In genomic region chr3:136604961-136605360, GRCh38 we compare ENCODE assay signal across 24 cellular contexts.
A peak's percentile ranks its signal among the peaks of the same experiment; 100 is the strongest.
DNase-seq lines count a peak whose midpoint lies in the region; ATAC-seq and TF ChIP-seq lines count a peak whose summit lies in the region.
"Had no signal": no experiment of that assay in that cellular context is flagged by ENCODE, and none has a peak within 500 bp of the region (broad histone marks: within the 10 kb centered on the region; RNA-seq: fewer than 3 reads in every experiment).

No MANE protein-coding gene starts in this region.

- no peak overlapping the region for H3K4me3 ChIP-seq in epithelial cell of esophagus (ENCODE audit: low read length)
- H3K4me3 ChIP-seq: ascending aorta, esophagus squamous epithelium, pancreas, right atrium auricular region, SK-N-MC, thoracic aorta had no signal

- no peak for ATAC-seq in T-helper 17 cell
- ATAC-seq: activated CD4-positive, alpha-beta T cell treated with anti-CD3 and anti-CD28 coated beads for 36 hours; activated naive CD4-positive, alpha-beta T cell treated with anti-CD3 and anti-CD28 coated beads, Interleukin-2, amount 50 U/mL, for 72 hours; activated T-cell treated with anti-CD3 and anti-CD28 coated beads, Interleukin-2, amount 50 U/mL, for 4 hours; pancreas had no signal

- H3K9me3 Mint-ChIP-seq in HFFc6: no peaks in the 10 kb centered on the region
- H3K9me3 Mint-ChIP-seq in activated naive CD4-positive, alpha-beta T cell treated with anti-CD3 and anti-CD28 coated beads for 36 hours: no peaks in the 10 kb centered on the region
- H3K9me3 Mint-ChIP-seq: activated naive CD4-positive, alpha-beta T cell treated with anti-CD3 and anti-CD28 coated beads, Interleukin-2, amount 50 U/mL, for 72 hours; activated T-cell treated with anti-CD3 and anti-CD28 coated beads, Interleukin-2, amount 50 U/mL, for 4 hours; CD4-positive, alpha-beta memory T cell; nephron progenitor cell had no signal

- TF ChIP-seq CTCF in HFFc6 (IDR thresholded peaks at IDR 0.05) (no peak), epithelial cell of esophagus (IDR thresholded peaks at IDR 0.05; ENCODE audit: insufficient read depth, low read depth, low read length, missing control alignments) (no peak)

- no peak overlapping the region for H3K4me3 Mint-ChIP-seq in HFFc6
- H3K4me3 Mint-ChIP-seq in T-helper 17 cell: no peak overlapping the region
- H3K4me3 Mint-ChIP-seq in activated naive CD4-positive, alpha-beta T cell treated with anti-CD3 and anti-CD28 coated beads for 36 hours: no peak overlapping the region
- H3K4me3 Mint-ChIP-seq: activated CD4-positive, alpha-beta T cell treated with anti-CD3 and anti-CD28 coated beads for 36 hours; activated T-cell treated with anti-CD3 and anti-CD28 coated beads, Interleukin-2, amount 50 U/mL, for 4 hours; CD4-positive, alpha-beta memory T cell; nephron progenitor cell had no signal

- intact Hi-C loops in activated naive CD4-positive, alpha-beta T cell treated with anti-CD3 and anti-CD28 coated beads for 36 hours (cut with micrococcal nuclease): no loop called here

- peak overlapping the region; percentile 0; the same call in 1 of the 2 replicates for H3K27ac Mint-ChIP-seq in HFFc6
- peak overlapping the region; percentile 84 for H3K27ac Mint-ChIP-seq in T-helper 17 cell
- H3K27ac Mint-ChIP-seq in activated naive CD4-positive, alpha-beta T cell treated with anti-CD3 and anti-CD28 coated beads for 36 hours: no peak overlapping the region
- H3K27ac Mint-ChIP-seq: activated CD4-positive, alpha-beta T cell treated with anti-CD3 and anti-CD28 coated beads for 36 hours; activated naive CD4-positive, alpha-beta T cell treated with anti-CD3 and anti-CD28 coated beads, Interleukin-2, amount 50 U/mL, for 72 hours; nephron progenitor cell had no signal

- H3K4me1 Mint-ChIP-seq in HFFc6 (ENCODE audit: low read depth) (peaks cover 20% of the 10 kb centered on the region), T-helper 17 cell (peaks cover 6% of the 10 kb centered on the region)
- H3K4me1 Mint-ChIP-seq in activated naive CD4-positive, alpha-beta T cell treated with anti-CD3 and anti-CD28 coated beads for 36 hours (ENCODE audit: low read depth): peaks cover 3% of the 10 kb centered on the region
- H3K4me1 Mint-ChIP-seq: nephron progenitor cell had no signal

- H3K9me3 ChIP-seq in T-helper 17 cell (ENCODE audit: control insufficient read depth, low read length, poor library complexity, severe bottlenecking): no peaks in the 10 kb centered on the region
- H3K9me3 ChIP-seq: ascending aorta, esophagus squamous epithelium, pancreas, right atrium auricular region, thoracic aorta had no signal

- DNase-seq in HFFc6: no peak
- no peak for DNase-seq in T-helper 17 cell
- peak; percentile 6 for DNase-seq in epithelial cell of esophagus (ENCODE audit: low read depth)
- no peak for DNase-seq in activated naive CD4-positive, alpha-beta T cell treated with anti-CD3 and anti-CD28 coated beads for 36 hours
- DNase-seq in NCI-H446 (lab: John Stamatoyannopoulos, UW): no peak
- DNase-seq in MV-4-11 (lab: John Stamatoyannopoulos, UW): no peak
- DNase-seq in stimulated activated CD4-positive, alpha-beta T cell treated with anti-CD3 and anti-CD28 coated beads, Interleukin-12 subunit alpha, Interleukin-12 subunit beta, amount 100 ng/mL, for 4 hours: no peak
- DNase-seq: activated CD4-positive, alpha-beta T cell treated with anti-CD3 and anti-CD28 coated beads for 36 hours; activated T-cell treated with anti-CD3 and anti-CD28 coated beads, Interleukin-2, amount 50 U/mL, for 4 hours; CD4-positive, alpha-beta memory T cell; esophagus squamous epithelium; GOT3; NCI-H1048; NCI-H187; nephron progenitor cell; pancreas; stimulated activated CD4-positive, alpha-beta T cell treated with anti-CD3 and anti-CD28 coated beads, Interleukin-4, amount 100 ng/mL, for 4 hours; stimulated activated naive CD4-positive, alpha-beta T cell treated with Interleukin-2 at 50 U/mL for 16 hours; T-helper 2 cell had no signal

- H3K27me3 Mint-ChIP-seq in HFFc6 (ENCODE audit: insufficient read depth): peaks cover 2% of the 10 kb centered on the region; the same call in 1 of the 2 replicates
- H3K27me3 Mint-ChIP-seq in T-helper 17 cell: no peaks in the 10 kb centered on the region
- no peaks in the 10 kb centered on the region for H3K27me3 Mint-ChIP-seq in activated naive CD4-positive, alpha-beta T cell treated with anti-CD3 and anti-CD28 coated beads for 36 hours (ENCODE audit: low read depth)
- H3K27me3 Mint-ChIP-seq: activated CD4-positive, alpha-beta T cell treated with anti-CD3 and anti-CD28 coated beads for 36 hours; CD4-positive, alpha-beta memory T cell had no signal

- peaks cover 39% of the 10 kb centered on the region for H3K36me3 Mint-ChIP-seq in HFFc6 (ENCODE audit: low read depth)
- peaks cover 10% of the 10 kb centered on the region for H3K36me3 Mint-ChIP-seq in T-helper 17 cell (ENCODE audit: low read depth)
- H3K36me3 Mint-ChIP-seq in activated naive CD4-positive, alpha-beta T cell treated with anti-CD3 and anti-CD28 coated beads for 36 hours (ENCODE audit: low read depth): peaks cover 16% of the 10 kb centered on the region

- CTCF ChIA-PET in activated naive CD4-positive, alpha-beta T cell treated with anti-CD3 and anti-CD28 coated beads for 36 hours (lab: Charles Lee): no interaction called here
